ENCODE assay signal across 2 cellular contexts in the genomic region with DNA sequence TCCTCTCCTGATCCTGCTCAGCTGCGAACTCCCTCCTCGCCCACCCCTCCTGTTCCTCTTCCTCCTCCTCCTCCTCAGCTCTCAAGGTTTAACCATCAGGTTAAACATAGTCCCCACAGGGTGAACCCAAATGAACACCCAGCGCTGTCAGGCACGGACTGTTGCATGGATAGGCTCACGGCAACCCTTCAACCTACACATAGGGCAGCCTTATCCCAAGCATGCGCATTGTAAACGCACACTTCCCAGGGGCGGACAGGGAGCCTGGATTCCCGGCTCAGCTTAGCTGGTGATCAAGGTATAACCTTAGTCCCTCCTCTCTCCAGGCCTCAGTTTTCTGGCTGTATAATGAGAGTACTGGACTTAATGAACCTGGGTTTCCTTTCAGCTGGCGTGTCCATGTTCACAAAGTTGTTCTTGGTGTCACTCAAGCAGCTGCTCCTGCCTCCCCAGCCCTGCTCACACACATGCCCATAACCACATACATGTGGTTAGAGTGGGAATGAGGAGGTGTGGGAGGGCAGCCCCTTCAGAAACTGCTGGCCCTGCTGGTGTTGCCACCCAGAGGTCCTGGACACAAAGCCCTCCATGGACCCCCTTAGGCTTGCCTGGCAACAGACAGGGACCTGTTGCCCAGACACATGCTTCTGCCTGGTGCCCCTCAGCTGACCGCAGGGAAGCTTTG.
TF ChIP-seq lines count a peak whose summit lies in the region.

No MANE protein-coding gene starts in this region.

TF ChIP-seq in HEK293, 187 proteins besides CTCF, POLR2A, EP300 and RAD21:
- TF ChIP-seq SCRT2 (tag by site-specific recombination; IDR thresholded peaks at IDR 0.05) (peak; percentile 56; the same call in 1 of the 2 replicates), SCRT1 (tag by site-specific recombination; IDR thresholded peaks at IDR 0.05; ENCODE audit: borderline replicate concordance) (0 out of 2 replicates have a peak, but pooled peaks have one; percentile 13)
- TF ChIP-seq, protein P1, sequence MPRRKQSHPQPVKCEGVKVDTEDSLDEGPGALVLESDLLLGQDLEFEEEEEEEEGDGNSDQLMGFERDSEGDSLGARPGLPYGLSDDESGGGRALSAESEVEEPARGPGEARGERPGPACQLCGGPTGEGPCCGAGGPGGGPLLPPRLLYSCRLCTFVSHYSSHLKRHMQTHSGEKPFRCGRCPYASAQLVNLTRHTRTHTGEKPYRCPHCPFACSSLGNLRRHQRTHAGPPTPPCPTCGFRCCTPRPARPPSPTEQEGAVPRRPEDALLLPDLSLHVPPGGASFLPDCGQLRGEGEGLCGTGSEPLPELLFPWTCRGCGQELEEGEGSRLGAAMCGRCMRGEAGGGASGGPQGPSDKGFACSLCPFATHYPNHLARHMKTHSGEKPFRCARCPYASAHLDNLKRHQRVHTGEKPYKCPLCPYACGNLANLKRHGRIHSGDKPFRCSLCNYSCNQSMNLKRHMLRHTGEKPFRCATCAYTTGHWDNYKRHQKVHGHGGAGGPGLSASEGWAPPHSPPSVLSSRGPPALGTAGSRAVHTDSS (tag by site-specific recombination; IDR thresholded peaks at IDR 0.05) = no peak

TF ChIP-seq in H1, 55 proteins besides CTCF, POLR2A, EP300 and RAD21:
- no peak for TF ChIP-seq NANOG (IDR thresholded peaks at IDR 0.05; ENCODE audit: insufficient read depth, low read depth, low read length, poor library complexity, severe bottlenecking)
- no peak for TF ChIP-seq SIRT6 (IDR thresholded peaks at IDR 0.05; ENCODE audit: low read length)
- no peak for TF ChIP-seq EGR1 (IDR thresholded peaks at IDR 0.05; ENCODE audit: borderline replicate concordance, low read depth, low read length)
- TF ChIP-seq SP2 (IDR thresholded peaks at IDR 0.05; ENCODE audit: low read length) = no peak
- no peak for TF ChIP-seq RNF2 (IDR thresholded peaks at IDR 0.05; ENCODE audit: borderline replicate concordance, low read depth, low read length, missing control alignments, poor library complexity, severe bottlenecking)
